Comparison of ENCODE assay signal across 8 cellular contexts in the genomic region with DNA sequence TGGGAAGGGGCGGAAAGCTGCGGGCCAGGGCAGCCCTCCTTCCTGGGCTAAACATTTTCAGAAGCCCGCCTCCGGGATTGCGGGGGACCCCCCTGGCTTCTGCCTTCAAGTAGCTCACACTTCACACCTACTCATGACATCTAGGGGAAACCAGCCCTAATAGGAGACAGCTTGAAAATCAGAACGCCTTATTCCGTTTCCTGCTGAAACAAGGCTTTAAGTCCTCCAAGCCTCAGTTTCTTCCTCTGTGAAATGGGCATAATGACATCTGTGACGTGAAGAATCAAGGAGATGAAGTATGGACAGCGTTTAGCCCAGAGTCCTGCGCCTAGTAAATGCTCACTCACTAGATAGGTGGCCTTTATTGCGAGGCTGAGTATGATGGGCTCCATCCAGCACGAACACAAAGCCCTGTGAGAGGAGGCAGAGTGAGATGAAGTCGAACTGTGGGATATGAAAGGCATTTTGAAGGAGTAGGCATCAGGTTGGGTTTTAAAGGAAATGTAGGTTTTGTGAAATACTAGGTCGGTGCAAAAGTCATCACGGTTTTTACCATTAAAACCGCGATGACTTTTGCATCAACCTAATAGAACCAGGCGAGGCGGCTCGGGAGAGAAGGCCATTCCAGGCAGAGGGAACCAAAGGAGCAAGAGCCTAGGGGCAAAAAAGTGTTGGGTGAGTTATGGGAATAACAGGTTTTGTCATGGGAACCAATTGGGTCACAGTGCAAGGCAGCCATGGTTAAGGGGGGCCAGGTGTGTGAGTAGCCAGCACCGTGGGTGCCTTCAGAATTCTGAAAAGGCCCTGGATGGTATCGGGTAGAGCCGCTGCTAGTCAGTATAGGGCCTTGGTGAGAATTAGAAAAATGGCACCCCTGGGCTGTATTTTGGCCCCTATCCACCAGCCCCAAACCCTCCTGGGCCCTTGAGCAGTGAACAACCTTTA. TPM values are rescaled to one million over a fixed set of nuclear protein-coding genes. Genes with fewer than 3 reads are reported as not detected.
A peak's percentile ranks its signal among the peaks of the same experiment; 100 is the strongest.
DNase-seq lines count a peak whose midpoint lies in the region; ATAC-seq, FAIRE-seq and TF ChIP-seq lines count a peak whose summit lies in the region.

No MANE protein-coding gene starts in this region.

- no peaks in the 10 kb centered on the region for H4K20me1 ChIP-seq in SU-DHL-6 (ENCODE audit: low read depth, low read length)

- H3K4me2 ChIP-seq in SU-DHL-6 (ENCODE audit: low read depth, low read length, poor library complexity, severe bottlenecking) = peak overlapping the region; percentile 88

- no peak for TF ChIP-seq CTCF in SU-DHL-6 (IDR thresholded peaks at IDR 0.05; ENCODE audit: insufficient read depth, low read length, poor library complexity, severe bottlenecking)
- no peak for TF ChIP-seq CTCF in gastroesophageal sphincter (IDR thresholded peaks at IDR 0.05)

- H3K4me3 ChIP-seq in SU-DHL-6 (ENCODE audit: insufficient read depth, low read length, poor library complexity, severe bottlenecking) (peak overlapping the region; percentile 92), gastroesophageal sphincter (peak overlapping the region; percentile 72 to 89), small intestine (ENCODE audit: low read depth in 1 of 2, low read length in 2 of 2) (peak overlapping the region; percentile 96 to 98)

- peaks cover 14% of the 10 kb centered on the region for H3K79me2 ChIP-seq in SU-DHL-6 (ENCODE audit: insufficient read depth, low read length)

- no peak for FAIRE-seq in small intestine (lab: Jason Lieb, UNC)

- no peaks in the 10 kb centered on the region for H3K27me3 ChIP-seq in SU-DHL-6 (ENCODE audit: low read length)
- H3K27me3 ChIP-seq in gastroesophageal sphincter = no peaks in the 10 kb centered on the region
- no peaks in the 10 kb centered on the region for H3K27me3 ChIP-seq in small intestine (ENCODE audit: control insufficient read depth in 2 of 2, insufficient read depth in 2 of 2, low read length in 2 of 2)

- no peaks in the 10 kb centered on the region for H3K9me2 ChIP-seq in SU-DHL-6 (replicated peaks; ENCODE audit: insufficient read depth, low read length)

- TF ChIP-seq EP300 in gastroesophageal sphincter (IDR thresholded peaks at IDR 0.05) = no peak

- no peak for DNase-seq in small intestine
- DNase-seq in NCI-H2196 treated with DMSO at 0.1 percent for 48 hours (lab: John Stamatoyannopoulos, UW; ENCODE audit: unreplicated experiment) = no peak
- DNase-seq in NCI-H146 treated with DMSO at 0.1 percent for 48 hours (lab: John Stamatoyannopoulos, UW; ENCODE audit: unreplicated experiment) = no peak

- H2AFZ ChIP-seq in SU-DHL-6 (ENCODE audit: low read depth, low read length, severe bottlenecking) = peak overlapping the region; percentile 95

- H3K27ac ChIP-seq in SU-DHL-6 (ENCODE audit: low read depth, low read length) (no peak overlapping the region), gastroesophageal sphincter (peak overlapping the region; percentile 74 to 94 (median 92)), small intestine (ENCODE audit: low read depth in 1 of 2, low read length in 1 of 2) (peak overlapping the region; percentile 57 to 96)

- WGBS in gastroesophageal sphincter (ENCODE audit: low coverage in 1 of 2), 2 donors = 80 to 94% methylated on average over 5 to 16 of the region's 23 CpGs
- 61 to 65% (median 63%) methylated on average over 23 of the region's 23 CpGs for WGBS in small intestine, 3 donors

- H3F3A ChIP-seq in SU-DHL-6 (ENCODE audit: insufficient read depth) = peaks cover 6% of the 10 kb centered on the region; the same call in 1 of the 2 replicates

- H3K9me3 ChIP-seq in SU-DHL-6 (ENCODE audit: insufficient read depth, low read length) = no peaks in the 10 kb centered on the region
- H3K9me3 ChIP-seq in gastroesophageal sphincter = no peaks in the 10 kb centered on the region
- no peaks in the 10 kb centered on the region for H3K9me3 ChIP-seq in small intestine (ENCODE audit: control insufficient read depth, low read depth)

- TF ChIP-seq POLR2A in gastroesophageal sphincter (IDR thresholded peaks at IDR 0.05) = no peak

- H3K36me3 ChIP-seq in SU-DHL-6 (ENCODE audit: low read length) (no peaks in the 10 kb centered on the region), gastroesophageal sphincter (no peaks in the 10 kb centered on the region), small intestine (ENCODE audit: control insufficient read depth in 2 of 2, insufficient read depth in 2 of 2, low read length in 2 of 2) (no peaks in the 10 kb centered on the region)

- H3K9ac ChIP-seq in SU-DHL-6 (ENCODE audit: low read length) = peak overlapping the region; percentile 83

- ATAC-seq in GM21529 (IDR thresholded peaks at IDR 0.05; ENCODE audit: unreplicated experiment) (peak; percentile 20), gastroesophageal sphincter (no peak), HG02759 (IDR thresholded peaks at IDR 0.05; ENCODE audit: unreplicated experiment) (no peak), HG02981 (IDR thresholded peaks at IDR 0.05; ENCODE audit: unreplicated experiment) (no peak)

- H3K4me1 ChIP-seq in gastroesophageal sphincter = peaks cover 5 to 33% (median 15%) of the 10 kb centered on the region in 3 donors
- peaks cover 0 to 5% of the 10 kb centered on the region in 2 donors for H3K4me1 ChIP-seq in small intestine (ENCODE audit: control insufficient read depth in 2 of 2, insufficient read depth in 1 of 2, low read depth in 1 of 2, low read length in 1 of 2)

RNA-seq across cellular contexts. Expression of gene TSC1, which starts 1.0 kb away (rescaled TPM):
- total RNA-seq in gastroesophageal sphincter = 10 to 100 TPM; 24.3 to 44.2 (median 36.9) TPM
- polyA plus RNA-seq in small intestine = 10 to 100 TPM in 1 of 3 donors, 1 to 10 TPM in 2; 7.3 to 14.5 (median 9.6) TPM

RNA-seq across cellular contexts. Expression of gene GFI1B, which starts 33.0 kb away (rescaled TPM):
- not detected for total RNA-seq in gastroesophageal sphincter
- 1 to 10 TPM in 1 of 3 donors, under 1 TPM in 2; 0.76 to 1.4 (median 0.89) TPM for polyA plus RNA-seq in small intestine
